Comparison of ENCODE assay signal across 1 cellular context in genomic region chr18:22170421-22171262, GRCh38.
TF ChIP-seq lines count a peak whose summit lies in the region.

No MANE protein-coding gene starts in this region.

TF ChIP-seq in HEK293, 187 proteins besides CTCF, POLR2A, EP300 and RAD21 (continued from another document and continues in another):
- 0 out of 2 replicates have a peak, but pooled peaks have one; percentile 10 for TF ChIP-seq ZNF513 (tag by site-specific recombination; IDR thresholded peaks at IDR 0.05)
- TF ChIP-seq IKZF3 (tag by site-specific recombination; IDR thresholded peaks at IDR 0.05) = no peak
- no peak for TF ChIP-seq ZSCAN18 (tag by site-specific recombination; IDR thresholded peaks at IDR 0.05)
- 0 out of 2 replicates have a peak, but pooled peaks have one; percentile 14 for TF ChIP-seq ZBTB20 (tag by site-specific recombination; IDR thresholded peaks at IDR 0.05)
- TF ChIP-seq ZNF211 (tag by site-specific recombination; IDR thresholded peaks at IDR 0.05; ENCODE audit: low read depth) = no peak
- no peak for TF ChIP-seq ZNF707 (tag by site-specific recombination; IDR thresholded peaks at IDR 0.05)
- TF ChIP-seq ZNF239 (tag by site-specific recombination; IDR thresholded peaks at IDR 0.05) = no peak
- TF ChIP-seq TSHZ1 (tag by site-specific recombination; IDR thresholded peaks at IDR 0.05; ENCODE audit: borderline replicate concordance) = no peak
- TF ChIP-seq ZNF571 (tag by site-specific recombination; IDR thresholded peaks at IDR 0.05) = no peak
- TF ChIP-seq ZNF560 (tag by site-specific recombination; IDR thresholded peaks at IDR 0.05; ENCODE audit: borderline replicate concordance) = no peak
- TF ChIP-seq ZNF404 (tag by site-specific recombination; IDR thresholded peaks at IDR 0.05) = no peak
- no peak for TF ChIP-seq ZNF37A (tag by site-specific recombination; IDR thresholded peaks at IDR 0.05)
- TF ChIP-seq ZNF792 (tag by site-specific recombination; IDR thresholded peaks at IDR 0.05) = no peak
- TF ChIP-seq ZNF302 (tag by site-specific recombination; IDR thresholded peaks at IDR 0.05; ENCODE audit: low read depth) = no peak
- TF ChIP-seq ZNF311 (tag by site-specific recombination; IDR thresholded peaks at IDR 0.05; ENCODE audit: borderline replicate concordance) = no peak
- no peak for TF ChIP-seq ZNF510 (tag by site-specific recombination; IDR thresholded peaks at IDR 0.05; ENCODE audit: insufficient replicate concordance)
- no peak for TF ChIP-seq ZNF18 (tag by site-specific recombination; IDR thresholded peaks at IDR 0.05)
- TF ChIP-seq ZNF658 (tag by site-specific recombination; IDR thresholded peaks at IDR 0.05) = no peak
- no peak for TF ChIP-seq ZNF701 (tag by site-specific recombination; IDR thresholded peaks at IDR 0.05)
- no peak for TF ChIP-seq ZNF791 (tag by site-specific recombination; IDR thresholded peaks at IDR 0.05)
- TF ChIP-seq KLF17 (tag by site-specific recombination; IDR thresholded peaks at IDR 0.05) = no peak
- peak; percentile 63 for TF ChIP-seq ZFHX2 (tag by site-specific recombination; conservative IDR thresholded peaks at IDR 0.05)
- no peak for TF ChIP-seq ZNF530 (tag by site-specific recombination; IDR thresholded peaks at IDR 0.05; ENCODE audit: low read depth)
- no peak for TF ChIP-seq PRDM4 (tag by site-specific recombination; IDR thresholded peaks at IDR 0.05)
- no peak for TF ChIP-seq HIC1 (tag by site-specific recombination; IDR thresholded peaks at IDR 0.05)
- TF ChIP-seq ZNF391 (tag by site-specific recombination; IDR thresholded peaks at IDR 0.05; ENCODE audit: borderline replicate concordance, low read depth) = no peak
- no peak for TF ChIP-seq ZBTB17 (tag by site-specific recombination; IDR thresholded peaks at IDR 0.05)
- TF ChIP-seq ZNF473 (tag by site-specific recombination; IDR thresholded peaks at IDR 0.05) = no peak
- TF ChIP-seq ZNF843 (tag by site-specific recombination; IDR thresholded peaks at IDR 0.05) = no peak
- peak; percentile 73 for TF ChIP-seq PRDM10 (tag by site-specific recombination; IDR thresholded peaks at IDR 0.05)
- no peak for TF ChIP-seq ZNF146 (tag by site-specific recombination; IDR thresholded peaks at IDR 0.05)
- no peak for TF ChIP-seq ZNF521 (tag by site-specific recombination; IDR thresholded peaks at IDR 0.05)
- TF ChIP-seq ZNF677 (tag by site-specific recombination; IDR thresholded peaks at IDR 0.05) = no peak
- no peak for TF ChIP-seq FEZF1 (tag by site-specific recombination; IDR thresholded peaks at IDR 0.05)
- no peak for TF ChIP-seq SETDB1 (IDR thresholded peaks at IDR 0.05; ENCODE audit: insufficient read length, low read length)
- no peak for TF ChIP-seq ZNF837 (tag by site-specific recombination; IDR thresholded peaks at IDR 0.05)
- TF ChIP-seq ZNF362 (tag by site-specific recombination; IDR thresholded peaks at IDR 0.05) = no peak
- no peak for TF ChIP-seq SCRT1 (tag by site-specific recombination; IDR thresholded peaks at IDR 0.05; ENCODE audit: borderline replicate concordance)
- no peak for TF ChIP-seq ZBTB7A (tag by site-specific recombination; IDR thresholded peaks at IDR 0.05; ENCODE audit: low read depth)
